In the genomic region with DNA sequence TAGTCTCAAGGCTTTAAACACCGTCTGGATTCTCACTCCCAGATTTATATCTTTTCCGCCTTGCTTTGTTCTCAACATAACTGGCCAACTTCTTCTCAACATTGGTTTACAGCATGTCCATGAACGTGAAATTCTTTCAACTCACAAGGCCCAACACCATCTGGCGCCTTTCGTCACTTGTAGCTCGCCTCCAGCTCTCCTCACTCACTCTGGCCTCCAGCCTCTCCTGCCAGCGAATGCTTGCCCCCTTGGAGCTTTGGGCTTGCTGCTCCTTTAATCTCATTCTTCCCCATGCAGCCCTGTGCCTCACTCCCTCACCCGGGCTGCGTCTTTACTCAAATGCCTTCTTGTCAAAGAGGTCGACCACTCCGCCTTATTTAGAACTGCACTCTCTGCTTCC, we compare ENCODE assay signal across 1 cellular context.
TF ChIP-seq lines count a peak whose summit lies in the region.

No MANE protein-coding gene starts in this region.

TF ChIP-seq in H1, 55 proteins besides CTCF, POLR2A, EP300 and RAD21:
- TF ChIP-seq CBX5 (IDR thresholded peaks at IDR 0.05; ENCODE audit: low read depth, low read length) (no peak), RXRA (IDR thresholded peaks at IDR 0.05; ENCODE audit: insufficient read depth, low read depth, low read length) (no peak), FOSL1 (IDR thresholded peaks at IDR 0.05; ENCODE audit: insufficient read depth, low read depth, low read length) (no peak), TCF12 (IDR thresholded peaks at IDR 0.05; ENCODE audit: low read depth, low read length) (no peak), ASH2L (IDR thresholded peaks at IDR 0.05; ENCODE audit: low read length) (no peak), TBP (IDR thresholded peaks at IDR 0.05; ENCODE audit: low read depth, low read length) (no peak), RNF2 (IDR thresholded peaks at IDR 0.05; ENCODE audit: borderline replicate concordance, low read depth, low read length, missing control alignments, poor library complexity, severe bottlenecking) (no peak), EZH2 (IDR thresholded peaks at IDR 0.05; ENCODE audit: low read depth, low read length, severe bottlenecking) (no peak)
- TF ChIP-seq, protein P1, sequence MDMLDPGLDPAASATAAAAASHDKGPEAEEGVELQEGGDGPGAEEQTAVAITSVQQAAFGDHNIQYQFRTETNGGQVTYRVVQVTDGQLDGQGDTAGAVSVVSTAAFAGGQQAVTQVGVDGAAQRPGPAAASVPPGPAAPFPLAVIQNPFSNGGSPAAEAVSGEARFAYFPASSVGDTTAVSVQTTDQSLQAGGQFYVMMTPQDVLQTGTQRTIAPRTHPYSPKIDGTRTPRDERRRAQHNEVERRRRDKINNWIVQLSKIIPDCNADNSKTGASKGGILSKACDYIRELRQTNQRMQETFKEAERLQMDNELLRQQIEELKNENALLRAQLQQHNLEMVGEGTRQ (IDR thresholded peaks at IDR 0.05; ENCODE audit: low read length): no peak
TF ChIP-seq in H1: peak in this region for 0.
